Comparison of ENCODE assay signal across 35 cellular contexts in genomic region chr2:127910415-127910814, GRCh38.
"Had no signal": no experiment of that assay in that cellular context is flagged by ENCODE, and none has a peak within 500 bp of the region (broad histone marks: within the 10 kb centered on the region; RNA-seq: fewer than 3 reads in every experiment).

No MANE protein-coding gene starts in this region.

- H3K36me3 ChIP-seq: MG63 had no signal

- H3K27me3 ChIP-seq: MG63 had no signal

- H3K4me3 ChIP-seq: MG63 had no signal

- DNase-seq: Karpas-422, Kasumi-1, MG63, MM.1S, MV-4-11, NCI-H1048, NCI-H1092, NCI-H1092 treated with DMSO at 0.1 percent for 48 hours, NCI-H1105, NCI-H1105 treated with DMSO at 0.1 percent for 48 hours, NCI-H1417, NCI-H1417 treated with DMSO at 0.1 percent for 48 hours, NCI-H1436, NCI-H1436 treated with DMSO at 0.1 percent for 48 hours, NCI-H146, NCI-H1694, NCI-H1694 treated with DMSO at 0.1 percent for 48 hours, NCI-H187, NCI-H187 treated with DMSO at 0.1 percent for 48 hours, NCI-H1930, NCI-H2029, NCI-H2029 treated with DMSO at 0.1 percent for 48 hours, NCI-H2081, NCI-H2081 treated with DMSO at 0.1 percent for 48 hours, NCI-H2107, NCI-H2171, NCI-H2171 treated with DMSO at 0.1 percent for 48 hours, NCI-H2227 treated with DMSO at 0.1 percent for 48 hours, NCI-H226, NCI-H345, NCI-H446, NCI-H446 treated with DMSO at 0.1 percent for 48 hours, NCI-H510A, NCI-H510A treated with DMSO at 0.1 percent for 48 hours, NCI-H524 had no signal

- H3K9me3 ChIP-seq: MG63 had no signal
